Comparison of ENCODE assay signal across 14 cellular contexts in the genomic region with DNA sequence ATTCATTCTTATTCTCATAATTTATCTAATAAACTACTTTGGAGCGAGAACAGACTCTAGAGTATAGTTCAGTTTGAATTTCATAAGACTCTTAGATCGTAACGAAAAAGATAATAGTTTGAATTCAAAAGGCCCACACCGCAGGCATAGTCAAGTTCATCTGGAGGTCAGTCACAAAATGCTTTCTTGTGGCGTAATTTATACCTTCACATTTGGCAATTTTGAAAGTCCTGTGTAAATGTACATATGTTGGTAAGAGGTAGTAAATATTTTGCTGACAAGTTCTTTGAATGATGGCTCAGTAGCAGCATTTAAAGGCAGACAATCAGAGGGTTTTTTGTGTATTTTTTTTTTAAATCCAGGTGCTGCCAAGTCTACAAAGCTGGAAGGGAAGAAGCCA.
"Had no signal": no experiment of that assay in that cellular context is flagged by ENCODE, and none has a peak within 500 bp of the region (broad histone marks: within the 10 kb centered on the region; RNA-seq: fewer than 3 reads in every experiment).

No MANE protein-coding gene starts in this region.

- H3K4me1 Mint-ChIP-seq: activated CD4-positive, alpha-beta T cell treated with anti-CD3 and anti-CD28 coated beads, Interleukin-2, amount 10 ng/mL, durations not matched to agents 24 days and 14 days had no signal

- H3K9me3 Mint-ChIP-seq: activated CD4-positive, alpha-beta T cell treated with anti-CD3 and anti-CD28 coated beads, Interleukin-2, amount 10 ng/mL, durations not matched to agents 24 days and 14 days; activated T-helper 1 cell treated with anti-CD3 and anti-CD28 coated beads, Interleukin-12 subunit alpha, Interleukin-12 subunit beta, Interleukin-2, Interleukin-4 antibody, amounts not matched to agents 30 ng/mL and 10 ng/mL and 1 ng/mL, durations not matched to agents 14 hours and 24 hours and 36 hours; neural progenitor cell; WTC11 had no signal

- H3K9ac ChIP-seq: neural progenitor cell, parathyroid adenoma had no signal

- H3K27ac Mint-ChIP-seq: activated CD4-positive, alpha-beta T cell treated with anti-CD3 and anti-CD28 coated beads, Interleukin-2, amount 10 ng/mL, durations not matched to agents 24 days and 14 days; activated T-helper 1 cell treated with anti-CD3 and anti-CD28 coated beads, Interleukin-12 subunit alpha, Interleukin-12 subunit beta, Interleukin-2, Interleukin-4 antibody, amounts not matched to agents 30 ng/mL and 10 ng/mL and 1 ng/mL, durations not matched to agents 14 hours and 24 hours and 36 hours had no signal

- H2AFZ ChIP-seq: neural progenitor cell, parathyroid adenoma had no signal

- H3K27ac ChIP-seq: ascending aorta, colonic mucosa, neural progenitor cell, parathyroid adenoma, right atrium auricular region, upper lobe of left lung had no signal

- H3K36me3 ChIP-seq: colonic mucosa, neural progenitor cell had no signal

- H3K9me3 ChIP-seq: ascending aorta, colonic mucosa, right atrium auricular region, upper lobe of left lung had no signal

- H3K27me3 ChIP-seq: ascending aorta, colonic mucosa, neural progenitor cell, right atrium auricular region, upper lobe of left lung had no signal

- ATAC-seq: WTC11 had no signal

- DNase-seq: activated CD4-positive, alpha-beta T cell treated with anti-CD3 and anti-CD28 coated beads, Interleukin-2, amount 10 ng/mL, durations not matched to agents 24 days and 14 days; activated naive CD4-positive, alpha-beta T cell; colonic mucosa; mesendoderm; small intestine; stimulated activated CD4-positive, alpha-beta T cell treated with anti-CD3 and anti-CD28 coated beads, Interleukin-1b, Interleukin-23, amount 100 ng/mL, for 48 hours; stimulated activated naive CD4-positive, alpha-beta T cell treated with Interleukin-2 at 50 U/mL for 16 hours; upper lobe of left lung had no signal

- H3K4me3 Mint-ChIP-seq: activated CD4-positive, alpha-beta T cell treated with anti-CD3 and anti-CD28 coated beads, Interleukin-2, amount 10 ng/mL, durations not matched to agents 24 days and 14 days; activated T-helper 1 cell treated with anti-CD3 and anti-CD28 coated beads, Interleukin-12 subunit alpha, Interleukin-12 subunit beta, Interleukin-2, Interleukin-4 antibody, amounts not matched to agents 30 ng/mL and 10 ng/mL and 1 ng/mL, durations not matched to agents 14 hours and 24 hours and 36 hours; neural progenitor cell; WTC11 had no signal

- FAIRE-seq: small intestine had no signal

- H3K4me1 ChIP-seq: colonic mucosa had no signal

- H3K4me3 ChIP-seq: ascending aorta, colonic mucosa, neural progenitor cell, right atrium auricular region, upper lobe of left lung had no signal

- H3K4me2 ChIP-seq: neural progenitor cell had no signal
